1 cellular context compared by ENCODE assay signal in genomic region chr11:66886671-66887221, GRCh38.
TF ChIP-seq lines count a peak whose summit lies in the region.

No MANE protein-coding gene starts in this region.

TF ChIP-seq in GM23338, 12 proteins besides CTCF, POLR2A, EP300 and RAD21 (continued from another document):
- TF ChIP-seq REST (IDR thresholded peaks at IDR 0.05; ENCODE audit: unreplicated experiment) (no peak), STAT1 (IDR thresholded peaks at IDR 0.05; ENCODE audit: unreplicated experiment) (no peak), ZNF331 (CRISPR knock-in tag; IDR thresholded peaks at IDR 0.05; ENCODE audit: low read depth) (no peak), EZH2phosphoT487 (IDR thresholded peaks at IDR 0.05; ENCODE audit: unreplicated experiment) (no peak), ZNF114 (CRISPR knock-in tag; IDR thresholded peaks at IDR 0.05) (no peak), ETS1 (IDR thresholded peaks at IDR 0.05) (no peak)
